8 cellular contexts compared by ENCODE assay signal in genomic region chr2:227163445-227163997, GRCh38. TPM values are rescaled to one million over a fixed set of nuclear protein-coding genes. Genes with fewer than 3 reads are reported as not detected.
DNase-seq lines count a peak whose midpoint lies in the region; ATAC-seq and TF ChIP-seq lines count a peak whose summit lies in the region.

No MANE protein-coding gene starts in this region.

- H3K36me3 ChIP-seq in ACC112 (ENCODE audit: insufficient read depth, low read length) (0 out of 2 replicates have a peak, but pooled peaks cover 3% of the 10 kb centered on the region), left ventricle myocardium inferior (no peaks in the 10 kb centered on the region), skeletal muscle satellite cell (ENCODE audit: insufficient read depth, low read length) (no peaks in the 10 kb centered on the region)

- H3K27me3 ChIP-seq in ACC112 (ENCODE audit: insufficient read depth, low read length): no peaks in the 10 kb centered on the region
- peaks cover 12% of the 10 kb centered on the region for H3K27me3 ChIP-seq in left ventricle myocardium inferior (ENCODE audit: low read depth)
- peaks cover 10% of the 10 kb centered on the region for H3K27me3 ChIP-seq in skeletal muscle satellite cell (ENCODE audit: control insufficient read depth, insufficient read depth, low read length)

- H3K4me3 ChIP-seq in ACC112 (ENCODE audit: low read depth, low read length) (peak overlapping the region; percentile 83), left ventricle myocardium inferior (peak overlapping the region; percentile 88), skeletal muscle satellite cell (ENCODE audit: low read length) (peak overlapping the region; percentile 79)

- H3K27me3 Mint-ChIP-seq in T-helper 17 cell: peaks cover 69% of the 10 kb centered on the region

- peak overlapping the region; percentile 84 for H3K4me3 Mint-ChIP-seq in T-helper 17 cell

- intact Hi-C loops in left ventricle myocardium inferior (cut with micrococcal nuclease): no loop called here

- no peak for DNase-seq in T-helper 17 cell
- DNase-seq in left ventricle myocardium inferior: no peak
- DNase-seq in medulla oblongata (ENCODE audit: extremely low spot score): no peak
- no peak for DNase-seq in A172 (ENCODE audit: low spot score)

- H3K36me3 Mint-ChIP-seq in T-helper 17 cell (ENCODE audit: low read depth): no peaks in the 10 kb centered on the region

- H3K9me3 ChIP-seq in T-helper 17 cell (ENCODE audit: control insufficient read depth, low read length, poor library complexity, severe bottlenecking): no peaks in the 10 kb centered on the region
- peaks cover 9% of the 10 kb centered on the region for H3K9me3 ChIP-seq in left ventricle myocardium inferior (replicated peaks)
- H3K9me3 ChIP-seq in skeletal muscle satellite cell (replicated peaks; ENCODE audit: low read length): no peaks in the 10 kb centered on the region

- H3K9ac ChIP-seq in skeletal muscle satellite cell (ENCODE audit: low read depth, low read length): peak overlapping the region; percentile 63

- peaks cover 12% of the 10 kb centered on the region for H3K4me1 ChIP-seq in ACC112 (ENCODE audit: control insufficient read depth, insufficient read depth, low read length, unreplicated experiment)
- H3K4me1 ChIP-seq in left ventricle myocardium inferior: peaks cover 28% of the 10 kb centered on the region
- H3K4me1 ChIP-seq in skeletal muscle satellite cell (ENCODE audit: control insufficient read depth, insufficient read depth, low read length): peaks cover 14% of the 10 kb centered on the region

- no peak overlapping the region for H3K27ac ChIP-seq in ACC112 (ENCODE audit: low read depth, low read length)
- H3K27ac ChIP-seq in left ventricle myocardium inferior (replicated peaks): peak overlapping the region; percentile 87

- H3K4me2 ChIP-seq in skeletal muscle satellite cell (ENCODE audit: low read length): peak overlapping the region; percentile 90

- TF ChIP-seq CTCF in left ventricle myocardium inferior (IDR thresholded peaks at IDR 0.05; ENCODE audit: borderline replicate concordance): no peak

- no peak overlapping the region for H3K27ac Mint-ChIP-seq in T-helper 17 cell

- H3K4me1 Mint-ChIP-seq in T-helper 17 cell: peaks cover 2% of the 10 kb centered on the region

- ATAC-seq in GM18511 (IDR thresholded peaks at IDR 0.05; ENCODE audit: unreplicated experiment) (peak; percentile 66), HG02885 (IDR thresholded peaks at IDR 0.05; ENCODE audit: poor library complexity, unreplicated experiment) (peak; percentile 66), T-helper 17 cell (no peak)

- H2AFZ ChIP-seq in ACC112 (ENCODE audit: low read length, unreplicated experiment): peak overlapping the region; percentile 90

- H3K79me2 ChIP-seq in ACC112 (ENCODE audit: control insufficient read depth, insufficient read depth, low read length, unreplicated experiment): no peaks in the 10 kb centered on the region

RNA-seq across cellular contexts. Expression of gene COL4A4, which starts 0.5 kb away (rescaled TPM):
- under 1 TPM; 0.23 to 0.55 TPM for total RNA-seq in T-helper 17 cell
- total RNA-seq in left ventricle myocardium inferior: 8.9 TPM
- 0.22 and 0.25 TPM in 2 replicates for total RNA-seq in skeletal muscle satellite cell (2012; rRNA removed)
- total RNA-seq in A172 (2014; rRNA removed; shearing (Covaris generic)): 0.38 and 0.41 TPM in 2 replicates

RNA-seq across cellular contexts. Expression of gene COL4A3, which starts 0.9 kb away (rescaled TPM):
- under 1 TPM; 0.23 to 0.52 TPM for total RNA-seq in T-helper 17 cell
- 4.4 TPM for total RNA-seq in left ventricle myocardium inferior
- under 0.01 TPM in 1 of 2 replicates, not detected in the other for total RNA-seq in skeletal muscle satellite cell (2012; rRNA removed)
- total RNA-seq in A172 (2014; rRNA removed; shearing (Covaris generic)): not detected in 2 replicates
